8 cellular contexts compared by ENCODE assay signal in genomic region chr16:74296120-74296464, GRCh38. TPM values are rescaled to one million over a fixed set of nuclear protein-coding genes. Genes with fewer than 3 reads are reported as not detected.
DNase-seq lines count a peak whose midpoint lies in the region; ATAC-seq, FAIRE-seq and TF ChIP-seq lines count a peak whose summit lies in the region.

No MANE protein-coding gene starts in this region.

- no peaks in the 10 kb centered on the region for H3K27me3 ChIP-seq in MG63
- no peaks in the 10 kb centered on the region for H3K27me3 ChIP-seq in bronchial epithelial cell (ENCODE audit: control insufficient read depth, insufficient read depth, low read length)
- no peaks in the 10 kb centered on the region for H3K27me3 ChIP-seq in mononuclear cell (ENCODE audit: insufficient read depth, low read length)

- H3K9me3 ChIP-seq in ES-I3 (ENCODE audit: control insufficient read depth, insufficient read depth, low read length) (no peaks in the 10 kb centered on the region), MG63 (peaks cover 4% of the 10 kb centered on the region), mononuclear cell (ENCODE audit: low read depth, low read length) (no peaks in the 10 kb centered on the region)

- TF ChIP-seq CTCF in bronchial epithelial cell (IDR thresholded peaks at IDR 0.05; ENCODE audit: insufficient read depth, low read length, severe bottlenecking): no peak

- no peak for FAIRE-seq in bronchial epithelial cell (lab: Jason Lieb, UNC)

- peaks cover 23% of the 10 kb centered on the region for H3K36me3 ChIP-seq in ES-I3 (ENCODE audit: insufficient read depth, low read length)
- H3K36me3 ChIP-seq in MG63: peaks cover 29% of the 10 kb centered on the region
- H3K36me3 ChIP-seq in bronchial epithelial cell (ENCODE audit: control insufficient read depth, insufficient read depth, low read length): peaks cover 17% of the 10 kb centered on the region

- peak overlapping the region; percentile 98 for H3K9ac ChIP-seq in ES-I3 (ENCODE audit: low read depth, low read length)

- DNase-seq in MG63 (no peak), bronchial epithelial cell (ENCODE audit: low read depth) (peak; percentile 40), NCI-H2171 (lab: John Stamatoyannopoulos, UW) (no peak), DMS114 treated with DMSO at 0.1 percent for 48 hours (lab: John Stamatoyannopoulos, UW; ENCODE audit: unreplicated experiment) (no peak), erythroblast (lab: John Stamatoyannopoulos, UW) (no peak)

- ATAC-seq in GM21576 (IDR thresholded peaks at IDR 0.05; ENCODE audit: unreplicated experiment): peak; percentile 2

- H3K4me1 ChIP-seq in ES-I3 (ENCODE audit: insufficient read depth, low read length) (no peaks in the 10 kb centered on the region), mononuclear cell (ENCODE audit: insufficient read depth, low read length) (peaks cover 33% of the 10 kb centered on the region)

- H3K4me3 ChIP-seq in MG63: peak overlapping the region; percentile 88
- peak overlapping the region; percentile 95 for H3K4me3 ChIP-seq in bronchial epithelial cell (ENCODE audit: low read depth, low read length)
- peak overlapping the region; percentile 92 for H3K4me3 ChIP-seq in mononuclear cell (ENCODE audit: low read length)

- no peak for TF ChIP-seq POLR2A in erythroblast (IDR thresholded peaks at IDR 0.05; ENCODE audit: low read length)

RNA-seq across cellular contexts. Expression of gene PSMD7, which starts 0.5 kb away (rescaled TPM):
- 121 and 283 TPM in 2 replicates for total RNA-seq in MG63 (2014; rRNA removed; shearing (Covaris generic); ENCODE audit: low replicate concordance)
- total RNA-seq in bronchial epithelial cell (79.8 and 104 TPM in 2 replicates), mononuclear cell (94.9 TPM)
